1 cellular context compared by ENCODE assay signal in genomic region chr20:46751856-46752255, GRCh38.
TF ChIP-seq lines count a peak whose summit lies in the region.

No MANE protein-coding gene starts in this region.

TF ChIP-seq in HepG2, 621 proteins besides CTCF, POLR2A, EP300 and RAD21 (continued from another document):
- TF ChIP-seq LRRFIP1 (CRISPR knock-in tag; conservative IDR thresholded peaks at IDR 0.05), result no peak
